In genomic region chrX:132025085-132025484, GRCh38 we compare ENCODE assay signal across 10 cellular contexts. TPM values are rescaled to one million over a fixed set of nuclear protein-coding genes. Genes with fewer than 3 reads are reported as not detected.
DNase-seq lines count a peak whose midpoint lies in the region; ATAC-seq and TF ChIP-seq lines count a peak whose summit lies in the region.
"Had no signal": no experiment of that assay in that cellular context is flagged by ENCODE, and none has a peak within 500 bp of the region (broad histone marks: within the 10 kb centered on the region; RNA-seq: fewer than 3 reads in every experiment).

No MANE protein-coding gene starts in this region.

- no TSS peak for BruUV-seq in OCI-LY7 (replicated peaks; lab: Mats Ljungman, UMichigan)

- H3K36me3 ChIP-seq in OCI-LY7 (ENCODE audit: insufficient read depth, low read length) = peaks cover 4% of the 10 kb centered on the region; the same call in 1 of the 2 replicates

- H3K4me2 ChIP-seq in OCI-LY7 (ENCODE audit: low read length) = peak overlapping the region; percentile 93

- ATAC-seq in effector memory CD8-positive, alpha-beta T cell (replicated peaks) = no peak
- ATAC-seq in GM21381 (IDR thresholded peaks at IDR 0.05; ENCODE audit: unreplicated experiment) (no peak), HG03442 (IDR thresholded peaks at IDR 0.05; ENCODE audit: unreplicated experiment) (no peak)
- ATAC-seq: activated CD4-positive, CD25-positive, alpha-beta regulatory T cell treated with anti-CD3 and anti-CD28 coated beads, Interleukin-2, amount 50 U/mL, for 24 hours had no signal

- peaks cover 56% of the 10 kb centered on the region for H3K79me2 ChIP-seq in OCI-LY7 (ENCODE audit: insufficient read depth, low read depth, low read length)

- no peak for TF ChIP-seq CTCF in OCI-LY7 (conservative IDR thresholded peaks at IDR 0.05; ENCODE audit: low read length)

- intact Hi-C loops in OCI-LY7 (cut with micrococcal nuclease; ENCODE audit: unreplicated experiment) = loop anchor here (2.0 kb wide), 1 partner anchor 464 kb away; the partner anchor contains the start of gene MBNL3

- H3K4me1 Mint-ChIP-seq in effector memory CD8-positive, alpha-beta T cell (ENCODE audit: low read depth in 2 of 2) = peaks cover 31 to 38% of the 10 kb centered on the region in 2 donors

- POLR2A ChIA-PET in OCI-LY7 (lab: Charles Lee) = interaction anchor here (0.8 to 1.2 kb wide), 3 partner anchors 17 to 71 kb away, joined by 3 to 6 read pairs (median 3); no protein-coding TSS in a partner anchor

- peak; percentile 22 for DNase-seq in activated CD8-positive, alpha-beta memory T cell treated with anti-CD3 and anti-CD28 coated beads, Interleukin-2, amount 50 U/mL, for 4 hours
- no peak for DNase-seq in activated CD8-positive, alpha-beta memory T cell treated with anti-CD3 and anti-CD28 coated beads, Interleukin-2, amount 50 U/mL, for 48 hours
- DNase-seq in OCI-LY7 (ENCODE audit: low spot score) (no peak), skeletal muscle cell (ENCODE audit: low read depth) (no peak), NCI-H69 (lab: John Stamatoyannopoulos, UW) (no peak)
- DNase-seq in effector memory CD8-positive, alpha-beta T cell = no peak

- no peak overlapping the region for H2AFZ ChIP-seq in OCI-LY7 (ENCODE audit: low read length)

- no peaks in the 10 kb centered on the region for H3K9me3 ChIP-seq in OCI-LY7 (ENCODE audit: low read length)

- H3K9me2 ChIP-seq in OCI-LY7 (ENCODE audit: insufficient read depth, low read length) = no peaks in the 10 kb centered on the region

- peak overlapping the region in 1 of 2 donors; percentile 52 for H3K27ac Mint-ChIP-seq in effector memory CD8-positive, alpha-beta T cell

- peaks cover 24% of the 10 kb centered on the region for H3K4me1 ChIP-seq in OCI-LY7 (ENCODE audit: insufficient read depth, low read length, poor library complexity, severe bottlenecking)

- peak overlapping the region; percentile 87 to 89 for H3K4me3 Mint-ChIP-seq in effector memory CD8-positive, alpha-beta T cell

- H3K9me3 Mint-ChIP-seq in effector memory CD8-positive, alpha-beta T cell = no peaks in the 10 kb centered on the region

- H3K4me3 ChIP-seq in OCI-LY7 (ENCODE audit: low read depth, low read length, poor library complexity, severe bottlenecking) = peak overlapping the region; percentile 98
- peak overlapping the region; percentile 29 for H3K4me3 ChIP-seq in skeletal muscle cell (ENCODE audit: low read depth, low read length)
- H3K4me3 ChIP-seq: lung had no signal

- CTCF ChIA-PET in OCI-LY7 (lab: Charles Lee; ENCODE audit: unreplicated experiment) = no interaction called here

- no peaks in the 10 kb centered on the region for H3K27me3 Mint-ChIP-seq in effector memory CD8-positive, alpha-beta T cell

- peaks cover 21% of the 10 kb centered on the region for H3K36me3 Mint-ChIP-seq in effector memory CD8-positive, alpha-beta T cell (ENCODE audit: insufficient read depth)

- peaks cover 12% of the 10 kb centered on the region; the same call in 1 of the 2 replicates for H4K20me1 ChIP-seq in OCI-LY7 (ENCODE audit: insufficient read depth, low read length)

- no peak overlapping the region for H3K27ac ChIP-seq in OCI-LY7 (ENCODE audit: low read depth, low read length, poor library complexity, severe bottlenecking)

RNA-seq across cellular contexts. Expression of gene STK26, which starts 2.0 kb away (rescaled TPM):
- 25.4 and 28.8 TPM in 2 replicates for total RNA-seq in OCI-LY7 (2014; rRNA removed; shearing (Covaris generic))
- total RNA-seq in OCI-LY7 (2022) = 28.6 and 30.9 TPM in 2 replicates
